ENCODE assay signal across 13 cellular contexts in genomic region chr6:1868561-1869261, GRCh38.
A peak's percentile ranks its signal among the peaks of the same experiment; 100 is the strongest.
DNase-seq lines count a peak whose midpoint lies in the region; ATAC-seq and TF ChIP-seq lines count a peak whose summit lies in the region.
"Had no signal": no experiment of that assay in that cellular context is flagged by ENCODE, and none has a peak within 500 bp of the region (broad histone marks: within the 10 kb centered on the region; RNA-seq: fewer than 3 reads in every experiment).

No MANE protein-coding gene starts in this region.

- no peak overlapping the region for H3K27ac ChIP-seq in suprapubic skin
- H3K27ac ChIP-seq: brain microvascular endothelial cell had no signal

- H3K36me3 ChIP-seq in suprapubic skin = no peaks in the 10 kb centered on the region
- H3K36me3 ChIP-seq: brain microvascular endothelial cell had no signal

- TF ChIP-seq POLR2A in suprapubic skin (IDR thresholded peaks at IDR 0.05) = no peak

- no peaks in the 10 kb centered on the region for H3K27me3 ChIP-seq in suprapubic skin
- H3K27me3 ChIP-seq: brain microvascular endothelial cell had no signal

- H3K9me3 ChIP-seq in suprapubic skin = no peaks in the 10 kb centered on the region

- TF ChIP-seq CTCF in GM10266 (IDR thresholded peaks at IDR 0.05; ENCODE audit: control insufficient read depth, insufficient read depth, low read depth, missing control alignments) (no peak), suprapubic skin (IDR thresholded peaks at IDR 0.05) (no peak)

- WGBS in suprapubic skin = 94% methylated on average over 4 of the region's 4 CpGs

- no peak for TF ChIP-seq EP300 in suprapubic skin (IDR thresholded peaks at IDR 0.05)

- H3K4me3 ChIP-seq in suprapubic skin = no peak overlapping the region

- DNase-seq in GM10266 (ENCODE audit: extremely low spot score) = peak; percentile 44
- peak; percentile 84 for DNase-seq in NOMO-1 treated with DMSO at 0.1 percent for 48 hours (lab: John Stamatoyannopoulos, UW; ENCODE audit: unreplicated experiment)
- DNase-seq in stimulated activated CD4-positive, alpha-beta T cell treated with anti-CD3 and anti-CD28 coated beads, Interleukin-4, amount 100 ng/mL, for 24 hours = no peak
- no peak for DNase-seq in suprapubic skin (ENCODE audit: low spot score in 2 of 2)
- DNase-seq: ACHN, brain microvascular endothelial cell, EL, NCI-H187, OCI-M1 had no signal

- peaks cover 5% of the 10 kb centered on the region for H3K4me1 ChIP-seq in suprapubic skin

- ATAC-seq in GM19452 (IDR thresholded peaks at IDR 0.05; ENCODE audit: unreplicated experiment) (peak; percentile 92), HG03025 (IDR thresholded peaks at IDR 0.05; ENCODE audit: low FRiP score, unreplicated experiment) (peak; percentile 74), HG03097 (IDR thresholded peaks at IDR 0.05; ENCODE audit: low FRiP score, unreplicated experiment) (no peak), GM18873 (IDR thresholded peaks at IDR 0.05; ENCODE audit: low FRiP score, unreplicated experiment) (no peak)

Comparison
In these comparisons a context has a peak if more than half of its experiments do, and no peak if none do; other contexts are left out.
1. DNase-seq: peak in GM10266 (single experiment) and NOMO-1 treated with DMSO at 0.1 percent for 48 hours (single experiment); none in stimulated activated CD4-positive, alpha-beta T cell treated with anti-CD3 and anti-CD28 coated beads, Interleukin-4, amount 100 ng/mL, for 24 hours (single experiment) and suprapubic skin (0 of 2).
2. ATAC-seq: peak in GM19452 (single experiment) and HG03025 (single experiment); none in HG03097 (single experiment) and GM18873 (single experiment).